2 cellular contexts compared by ENCODE assay signal in the genomic region with DNA sequence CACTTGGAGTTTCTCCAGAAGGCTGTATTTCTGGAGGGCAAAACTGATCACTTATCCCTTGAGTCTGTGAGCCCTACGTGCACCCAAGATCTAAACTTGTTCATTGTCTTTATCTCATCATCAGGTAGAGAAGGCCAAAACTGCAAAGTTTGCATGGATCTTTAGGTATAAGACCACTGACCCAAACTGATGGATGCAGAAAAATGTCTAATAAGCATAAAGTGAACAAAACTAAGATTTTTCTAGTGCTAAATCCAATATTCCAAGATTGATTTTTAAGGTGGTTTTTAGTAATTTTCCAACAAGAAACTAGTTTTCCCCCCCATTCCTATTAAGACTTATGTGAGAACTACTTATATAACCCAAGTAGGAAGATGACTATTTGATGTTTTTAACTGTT.
A peak's percentile ranks its signal among the peaks of the same experiment; 100 is the strongest.
TF ChIP-seq lines count a peak whose summit lies in the region.

No MANE protein-coding gene starts in this region.

TF ChIP-seq in HepG2, 621 proteins besides CTCF, POLR2A, EP300 and RAD21:
- TF ChIP-seq, protein P1, sequence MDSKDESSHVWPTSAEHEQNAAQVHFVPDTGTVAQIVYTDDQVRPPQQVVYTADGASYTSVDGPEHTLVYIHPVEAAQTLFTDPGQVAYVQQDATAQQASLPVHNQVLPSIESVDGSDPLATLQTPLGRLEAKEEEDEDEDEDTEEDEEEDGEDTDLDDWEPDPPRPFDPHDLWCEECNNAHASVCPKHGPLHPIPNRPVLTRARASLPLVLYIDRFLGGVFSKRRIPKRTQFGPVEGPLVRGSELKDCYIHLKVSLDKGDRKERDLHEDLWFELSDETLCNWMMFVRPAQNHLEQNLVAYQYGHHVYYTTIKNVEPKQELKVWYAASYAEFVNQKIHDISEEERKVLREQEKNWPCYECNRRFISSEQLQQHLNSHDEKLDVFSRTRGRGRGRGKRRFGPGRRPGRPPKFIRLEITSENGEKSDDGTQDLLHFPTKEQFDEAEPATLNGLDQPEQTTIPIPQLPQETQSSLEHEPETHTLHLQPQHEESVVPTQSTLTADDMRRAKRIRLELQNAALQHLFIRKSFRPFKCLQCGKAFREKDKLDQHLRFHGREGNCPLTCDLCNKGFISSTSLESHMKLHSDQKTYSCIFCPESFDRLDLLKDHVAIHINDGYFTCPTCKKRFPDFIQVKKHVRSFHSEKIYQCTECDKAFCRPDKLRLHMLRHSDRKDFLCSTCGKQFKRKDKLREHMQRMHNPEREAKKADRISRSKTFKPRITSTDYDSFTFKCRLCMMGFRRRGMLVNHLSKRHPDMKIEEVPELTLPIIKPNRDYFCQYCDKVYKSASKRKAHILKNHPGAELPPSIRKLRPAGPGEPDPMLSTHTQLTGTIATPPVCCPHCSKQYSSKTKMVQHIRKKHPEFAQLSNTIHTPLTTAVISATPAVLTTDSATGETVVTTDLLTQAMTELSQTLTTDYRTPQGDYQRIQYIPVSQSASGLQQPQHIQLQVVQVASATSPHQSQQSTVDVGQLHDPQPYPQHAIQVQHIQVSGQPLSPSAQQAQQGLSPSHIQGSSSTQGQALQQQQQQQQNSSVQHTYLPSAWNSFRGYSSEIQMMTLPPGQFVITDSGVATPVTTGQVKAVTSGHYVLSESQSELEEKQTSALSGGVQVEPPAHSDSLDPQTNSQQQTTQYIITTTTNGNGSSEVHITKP (CRISPR knock-in tag; IDR thresholded peaks at IDR 0.05; ENCODE audit: low read depth) = no peak
- TF ChIP-seq, protein P2, sequence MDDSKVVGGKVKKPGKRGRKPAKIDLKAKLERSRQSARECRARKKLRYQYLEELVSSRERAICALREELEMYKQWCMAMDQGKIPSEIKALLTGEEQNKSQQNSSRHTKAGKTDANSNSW (CRISPR knock-in tag; IDR thresholded peaks at IDR 0.05; ENCODE audit: borderline replicate concordance) = no peak
- no peak for TF ChIP-seq ZNF567 (CRISPR knock-in tag; IDR thresholded peaks at IDR 0.05; ENCODE audit: borderline replicate concordance)
- TF ChIP-seq, protein P3, sequence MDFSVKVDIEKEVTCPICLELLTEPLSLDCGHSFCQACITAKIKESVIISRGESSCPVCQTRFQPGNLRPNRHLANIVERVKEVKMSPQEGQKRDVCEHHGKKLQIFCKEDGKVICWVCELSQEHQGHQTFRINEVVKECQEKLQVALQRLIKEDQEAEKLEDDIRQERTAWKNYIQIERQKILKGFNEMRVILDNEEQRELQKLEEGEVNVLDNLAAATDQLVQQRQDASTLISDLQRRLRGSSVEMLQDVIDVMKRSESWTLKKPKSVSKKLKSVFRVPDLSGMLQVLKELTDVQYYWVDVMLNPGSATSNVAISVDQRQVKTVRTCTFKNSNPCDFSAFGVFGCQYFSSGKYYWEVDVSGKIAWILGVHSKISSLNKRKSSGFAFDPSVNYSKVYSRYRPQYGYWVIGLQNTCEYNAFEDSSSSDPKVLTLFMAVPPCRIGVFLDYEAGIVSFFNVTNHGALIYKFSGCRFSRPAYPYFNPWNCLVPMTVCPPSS (IDR thresholded peaks at IDR 0.05) = no peak
- TF ChIP-seq MAFK (conservative IDR thresholded peaks at IDR 0.05 in 1 of 2, IDR thresholded peaks at IDR 0.05 in 1 of 2; ENCODE audit: low read length in 2 of 2) = peak; percentile 32 to 63; a peak in 3 of 4 replicates
- peak; percentile 44 for TF ChIP-seq MAFF (IDR thresholded peaks at IDR 0.05; ENCODE audit: low read depth, low read length)
- TF ChIP-seq SMAD3 (CRISPR knock-in tag; IDR thresholded peaks at IDR 0.05) = no peak
- TF ChIP-seq ZNF160 (CRISPR knock-in tag; IDR thresholded peaks at IDR 0.05) = no peak
- TF ChIP-seq NR1H2 (CRISPR knock-in tag; IDR thresholded peaks at IDR 0.05; ENCODE audit: borderline replicate concordance, low read depth) = no peak
- TF ChIP-seq RELA (CRISPR knock-in tag; IDR thresholded peaks at IDR 0.05) = no peak
- no peak for TF ChIP-seq ZNF484 (CRISPR knock-in tag; IDR thresholded peaks at IDR 0.05; ENCODE audit: borderline replicate concordance, low read depth)

TF ChIP-seq in H1, 55 proteins besides CTCF, POLR2A, EP300 and RAD21:
- TF ChIP-seq CHD2 (IDR thresholded peaks at IDR 0.05; ENCODE audit: low read length) (no peak), ASH2L (IDR thresholded peaks at IDR 0.05; ENCODE audit: low read length) (no peak), SUZ12 (IDR thresholded peaks at IDR 0.05; ENCODE audit: low read length) (no peak), TAF1 (IDR thresholded peaks at IDR 0.05; ENCODE audit: low read depth, low read length) (no peak), CREB1 (IDR thresholded peaks at IDR 0.05) (no peak), HDAC6 (IDR thresholded peaks at IDR 0.05; ENCODE audit: low read depth, low read length) (no peak), RXRA (IDR thresholded peaks at IDR 0.05; ENCODE audit: insufficient read depth, low read depth, low read length) (no peak), KDM4A (IDR thresholded peaks at IDR 0.05; ENCODE audit: low read depth, low read length, severe bottlenecking) (no peak), JUN (IDR thresholded peaks at IDR 0.05; ENCODE audit: low read depth, low read length) (no peak), ZNF274 (IDR thresholded peaks at IDR 0.05; ENCODE audit: borderline replicate concordance, extremely low read depth, low read length) (no peak), NRF1 (IDR thresholded peaks at IDR 0.05; ENCODE audit: low read depth, low read length) (no peak), CBX8 (IDR thresholded peaks at IDR 0.05; ENCODE audit: borderline replicate concordance, low read depth, low read length) (no peak), RNF2 (IDR thresholded peaks at IDR 0.05; ENCODE audit: borderline replicate concordance, low read depth, low read length, missing control alignments, poor library complexity, severe bottlenecking) (no peak), FOSL1 (IDR thresholded peaks at IDR 0.05; ENCODE audit: insufficient read depth, low read depth, low read length) (no peak), SIX5 (IDR thresholded peaks at IDR 0.05; ENCODE audit: low read depth, low read length) (no peak), PHF8 (conservative IDR thresholded peaks at IDR 0.05; ENCODE audit: low read depth, low read length) (no peak)
- TF ChIP-seq, protein P4, sequence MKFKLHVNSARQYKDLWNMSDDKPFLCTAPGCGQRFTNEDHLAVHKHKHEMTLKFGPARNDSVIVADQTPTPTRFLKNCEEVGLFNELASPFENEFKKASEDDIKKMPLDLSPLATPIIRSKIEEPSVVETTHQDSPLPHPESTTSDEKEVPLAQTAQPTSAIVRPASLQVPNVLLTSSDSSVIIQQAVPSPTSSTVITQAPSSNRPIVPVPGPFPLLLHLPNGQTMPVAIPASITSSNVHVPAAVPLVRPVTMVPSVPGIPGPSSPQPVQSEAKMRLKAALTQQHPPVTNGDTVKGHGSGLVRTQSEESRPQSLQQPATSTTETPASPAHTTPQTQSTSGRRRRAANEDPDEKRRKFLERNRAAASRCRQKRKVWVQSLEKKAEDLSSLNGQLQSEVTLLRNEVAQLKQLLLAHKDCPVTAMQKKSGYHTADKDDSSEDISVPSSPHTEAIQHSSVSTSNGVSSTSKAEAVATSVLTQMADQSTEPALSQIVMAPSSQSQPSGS (IDR thresholded peaks at IDR 0.05; ENCODE audit: low read length) = no peak
- TF ChIP-seq, protein P5, sequence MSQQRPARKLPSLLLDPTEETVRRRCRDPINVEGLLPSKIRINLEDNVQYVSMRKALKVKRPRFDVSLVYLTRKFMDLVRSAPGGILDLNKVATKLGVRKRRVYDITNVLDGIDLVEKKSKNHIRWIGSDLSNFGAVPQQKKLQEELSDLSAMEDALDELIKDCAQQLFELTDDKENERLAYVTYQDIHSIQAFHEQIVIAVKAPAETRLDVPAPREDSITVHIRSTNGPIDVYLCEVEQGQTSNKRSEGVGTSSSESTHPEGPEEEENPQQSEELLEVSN (IDR thresholded peaks at IDR 0.05) = no peak
